In the genomic region with DNA sequence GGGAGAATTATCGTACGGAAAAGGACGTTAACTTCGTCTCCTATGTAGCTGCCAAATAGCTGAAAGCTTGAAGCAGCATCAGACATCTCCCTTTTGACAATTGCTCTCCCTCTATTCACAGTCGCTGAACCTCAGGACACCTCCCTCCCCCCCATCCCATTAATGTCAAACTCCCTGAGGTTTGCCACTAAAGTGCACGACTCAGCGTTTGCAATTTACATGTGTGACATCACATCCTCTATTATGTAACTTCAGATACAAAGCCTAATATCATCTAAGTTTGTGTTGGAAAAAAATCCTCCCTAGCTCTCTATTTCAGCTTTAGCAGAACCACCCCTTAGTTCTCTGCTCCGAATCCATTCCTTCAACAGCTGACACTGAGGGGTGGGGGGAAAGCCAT, we compare ENCODE assay signal across 1 cellular context.
TF ChIP-seq lines count a peak whose summit lies in the region.

No MANE protein-coding gene starts in this region.

TF ChIP-seq in HEK293, 187 proteins besides CTCF, POLR2A, EP300 and RAD21 (continued from another document):
- TF ChIP-seq, protein P1, sequence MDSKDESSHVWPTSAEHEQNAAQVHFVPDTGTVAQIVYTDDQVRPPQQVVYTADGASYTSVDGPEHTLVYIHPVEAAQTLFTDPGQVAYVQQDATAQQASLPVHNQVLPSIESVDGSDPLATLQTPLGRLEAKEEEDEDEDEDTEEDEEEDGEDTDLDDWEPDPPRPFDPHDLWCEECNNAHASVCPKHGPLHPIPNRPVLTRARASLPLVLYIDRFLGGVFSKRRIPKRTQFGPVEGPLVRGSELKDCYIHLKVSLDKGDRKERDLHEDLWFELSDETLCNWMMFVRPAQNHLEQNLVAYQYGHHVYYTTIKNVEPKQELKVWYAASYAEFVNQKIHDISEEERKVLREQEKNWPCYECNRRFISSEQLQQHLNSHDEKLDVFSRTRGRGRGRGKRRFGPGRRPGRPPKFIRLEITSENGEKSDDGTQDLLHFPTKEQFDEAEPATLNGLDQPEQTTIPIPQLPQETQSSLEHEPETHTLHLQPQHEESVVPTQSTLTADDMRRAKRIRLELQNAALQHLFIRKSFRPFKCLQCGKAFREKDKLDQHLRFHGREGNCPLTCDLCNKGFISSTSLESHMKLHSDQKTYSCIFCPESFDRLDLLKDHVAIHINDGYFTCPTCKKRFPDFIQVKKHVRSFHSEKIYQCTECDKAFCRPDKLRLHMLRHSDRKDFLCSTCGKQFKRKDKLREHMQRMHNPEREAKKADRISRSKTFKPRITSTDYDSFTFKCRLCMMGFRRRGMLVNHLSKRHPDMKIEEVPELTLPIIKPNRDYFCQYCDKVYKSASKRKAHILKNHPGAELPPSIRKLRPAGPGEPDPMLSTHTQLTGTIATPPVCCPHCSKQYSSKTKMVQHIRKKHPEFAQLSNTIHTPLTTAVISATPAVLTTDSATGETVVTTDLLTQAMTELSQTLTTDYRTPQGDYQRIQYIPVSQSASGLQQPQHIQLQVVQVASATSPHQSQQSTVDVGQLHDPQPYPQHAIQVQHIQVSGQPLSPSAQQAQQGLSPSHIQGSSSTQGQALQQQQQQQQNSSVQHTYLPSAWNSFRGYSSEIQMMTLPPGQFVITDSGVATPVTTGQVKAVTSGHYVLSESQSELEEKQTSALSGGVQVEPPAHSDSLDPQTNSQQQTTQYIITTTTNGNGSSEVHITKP (tag by site-specific recombination; IDR thresholded peaks at IDR 0.05), result peak; percentile 37; the same call in 1 of the 2 replicates
- TF ChIP-seq, protein P2, sequence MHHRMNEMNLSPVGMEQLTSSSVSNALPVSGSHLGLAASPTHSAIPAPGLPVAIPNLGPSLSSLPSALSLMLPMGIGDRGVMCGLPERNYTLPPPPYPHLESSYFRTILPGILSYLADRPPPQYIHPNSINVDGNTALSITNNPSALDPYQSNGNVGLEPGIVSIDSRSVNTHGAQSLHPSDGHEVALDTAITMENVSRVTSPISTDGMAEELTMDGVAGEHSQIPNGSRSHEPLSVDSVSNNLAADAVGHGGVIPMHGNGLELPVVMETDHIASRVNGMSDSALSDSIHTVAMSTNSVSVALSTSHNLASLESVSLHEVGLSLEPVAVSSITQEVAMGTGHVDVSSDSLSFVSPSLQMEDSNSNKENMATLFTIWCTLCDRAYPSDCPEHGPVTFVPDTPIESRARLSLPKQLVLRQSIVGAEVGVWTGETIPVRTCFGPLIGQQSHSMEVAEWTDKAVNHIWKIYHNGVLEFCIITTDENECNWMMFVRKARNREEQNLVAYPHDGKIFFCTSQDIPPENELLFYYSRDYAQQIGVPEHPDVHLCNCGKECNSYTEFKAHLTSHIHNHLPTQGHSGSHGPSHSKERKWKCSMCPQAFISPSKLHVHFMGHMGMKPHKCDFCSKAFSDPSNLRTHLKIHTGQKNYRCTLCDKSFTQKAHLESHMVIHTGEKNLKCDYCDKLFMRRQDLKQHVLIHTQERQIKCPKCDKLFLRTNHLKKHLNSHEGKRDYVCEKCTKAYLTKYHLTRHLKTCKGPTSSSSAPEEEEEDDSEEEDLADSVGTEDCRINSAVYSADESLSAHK (tag by site-specific recombination; IDR thresholded peaks at IDR 0.05), result no peak
- TF ChIP-seq KLF10 (tag by site-specific recombination; IDR thresholded peaks at IDR 0.05) (0 out of 2 replicates have a peak, but pooled peaks have one; percentile 32), ZNF214 (tag by site-specific recombination; IDR thresholded peaks at IDR 0.05; ENCODE audit: borderline replicate concordance) (no peak), GLI2 (tag by site-specific recombination; IDR thresholded peaks at IDR 0.05; ENCODE audit: borderline replicate concordance, low read depth) (no peak)
- TF ChIP-seq, protein P3, sequence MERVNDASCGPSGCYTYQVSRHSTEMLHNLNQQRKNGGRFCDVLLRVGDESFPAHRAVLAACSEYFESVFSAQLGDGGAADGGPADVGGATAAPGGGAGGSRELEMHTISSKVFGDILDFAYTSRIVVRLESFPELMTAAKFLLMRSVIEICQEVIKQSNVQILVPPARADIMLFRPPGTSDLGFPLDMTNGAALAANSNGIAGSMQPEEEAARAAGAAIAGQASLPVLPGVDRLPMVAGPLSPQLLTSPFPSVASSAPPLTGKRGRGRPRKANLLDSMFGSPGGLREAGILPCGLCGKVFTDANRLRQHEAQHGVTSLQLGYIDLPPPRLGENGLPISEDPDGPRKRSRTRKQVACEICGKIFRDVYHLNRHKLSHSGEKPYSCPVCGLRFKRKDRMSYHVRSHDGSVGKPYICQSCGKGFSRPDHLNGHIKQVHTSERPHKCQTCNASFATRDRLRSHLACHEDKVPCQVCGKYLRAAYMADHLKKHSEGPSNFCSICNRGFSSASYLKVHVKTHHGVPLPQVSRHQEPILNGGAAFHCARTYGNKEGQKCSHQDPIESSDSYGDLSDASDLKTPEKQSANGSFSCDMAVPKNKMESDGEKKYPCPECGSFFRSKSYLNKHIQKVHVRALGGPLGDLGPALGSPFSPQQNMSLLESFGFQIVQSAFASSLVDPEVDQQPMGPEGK (tag by site-specific recombination; IDR thresholded peaks at IDR 0.05), result 0 out of 2 replicates have a peak, but pooled peaks have one; percentile 24
